ENCODE assay signal across 8 cellular contexts in genomic region chr3:149042766-149043386, GRCh38. TPM values are rescaled to one million over a fixed set of nuclear protein-coding genes. Genes with fewer than 3 reads are reported as not detected.
DNase-seq lines count a peak whose midpoint lies in the region; ATAC-seq lines count a peak whose summit lies in the region.

No MANE protein-coding gene starts in this region.

- H3K4me3 ChIP-seq in ACC112 (ENCODE audit: low read depth, low read length), result peak overlapping the region; percentile 56

- H3K4me1 ChIP-seq in ACC112 (ENCODE audit: control insufficient read depth, insufficient read depth, low read length, unreplicated experiment), result peaks cover 23% of the 10 kb centered on the region

- H3K36me3 Mint-ChIP-seq in activated naive CD8-positive, alpha-beta T cell treated with anti-CD3 and anti-CD28 coated beads, Interleukin-2, amount 50 U/mL, for 24 hours (ENCODE audit: low read depth), result peaks cover 21% of the 10 kb centered on the region

- H3K9me3 Mint-ChIP-seq in activated naive CD8-positive, alpha-beta T cell treated with anti-CD3 and anti-CD28 coated beads, Interleukin-2, amount 50 U/mL, for 24 hours, result no peaks in the 10 kb centered on the region

- peak overlapping the region; percentile 50 for H3K4me3 Mint-ChIP-seq in activated naive CD8-positive, alpha-beta T cell treated with anti-CD3 and anti-CD28 coated beads, Interleukin-2, amount 50 U/mL, for 24 hours

- no peak for DNase-seq in activated naive CD8-positive, alpha-beta T cell treated with anti-CD3 and anti-CD28 coated beads, Interleukin-2, amount 50 U/mL, for 24 hours
- peak; percentile 65 for DNase-seq in stromal cell of bone marrow (ENCODE audit: low read depth)
- DNase-seq in NK-92 (lab: John Stamatoyannopoulos, UW; ENCODE audit: unreplicated experiment), result no peak
- DNase-seq in DMS 273 treated with DMSO at 0.1 percent for 48 hours (lab: John Stamatoyannopoulos, UW), result no peak
- DNase-seq in cardiac septum (ENCODE audit: low spot score), result no peak

- H3K36me3 ChIP-seq in ACC112 (ENCODE audit: insufficient read depth, low read length), result peaks cover 30% of the 10 kb centered on the region

- H3K27ac ChIP-seq in ACC112 (ENCODE audit: low read depth, low read length), result peak overlapping the region; percentile 94

- no peaks in the 10 kb centered on the region for H3K79me2 ChIP-seq in ACC112 (ENCODE audit: control insufficient read depth, insufficient read depth, low read length, unreplicated experiment)

- peaks cover 23% of the 10 kb centered on the region for H3K4me1 Mint-ChIP-seq in activated naive CD8-positive, alpha-beta T cell treated with anti-CD3 and anti-CD28 coated beads, Interleukin-2, amount 50 U/mL, for 24 hours

- intact Hi-C loops in cardiac septum (cut with DNase I), result no loop called here

- ATAC-seq in GM19025 (IDR thresholded peaks at IDR 0.05; ENCODE audit: low read depth, unreplicated experiment), result peak; percentile 87
- peak; percentile 96 for ATAC-seq in HG03066 (IDR thresholded peaks at IDR 0.05; ENCODE audit: low read depth, unreplicated experiment)
- ATAC-seq in activated naive CD8-positive, alpha-beta T cell treated with anti-CD3 and anti-CD28 coated beads, Interleukin-2, amount 50 U/mL, for 24 hours, result peak; percentile 85

- H3K27me3 Mint-ChIP-seq in activated naive CD8-positive, alpha-beta T cell treated with anti-CD3 and anti-CD28 coated beads, Interleukin-2, amount 50 U/mL, for 24 hours, result no peaks in the 10 kb centered on the region

- peak overlapping the region; percentile 11 for H2AFZ ChIP-seq in ACC112 (ENCODE audit: low read length, unreplicated experiment)

- H3K27me3 ChIP-seq in ACC112 (ENCODE audit: insufficient read depth, low read length), result no peaks in the 10 kb centered on the region

- H3K27ac Mint-ChIP-seq in activated naive CD8-positive, alpha-beta T cell treated with anti-CD3 and anti-CD28 coated beads, Interleukin-2, amount 50 U/mL, for 24 hours, result peak overlapping the region; percentile 82

RNA-seq across cellular contexts. Expression of gene HLTF, which starts 43.5 kb away (rescaled TPM):
- 23.9 TPM for total RNA-seq in cardiac septum

RNA-seq across cellular contexts. Expression of gene GYG1, which starts 51.5 kb away (rescaled TPM):
- total RNA-seq in cardiac septum, result 123 TPM
